Comparison of ENCODE assay signal across 39 cellular contexts in genomic region chr14:50288146-50288545, GRCh38.
"Had no signal": no experiment of that assay in that cellular context is flagged by ENCODE, and none has a peak within 500 bp of the region (broad histone marks: within the 10 kb centered on the region; RNA-seq: fewer than 3 reads in every experiment).

No MANE protein-coding gene starts in this region.

- H3K4me3 Mint-ChIP-seq: activated naive CD4-positive, alpha-beta T cell treated with anti-CD3 and anti-CD28 coated beads for 36 hours; activated naive CD4-positive, alpha-beta T cell treated with anti-CD3 and anti-CD28 coated beads, Interleukin-2, amount 10 ng/mL, durations not matched to agents 7 days and 5 days; activated naive CD4-positive, alpha-beta T cell treated with anti-CD3 and anti-CD28 coated beads, Interleukin-2, amount 50 U/mL, for 24 hours; activated naive CD8-positive, alpha-beta T cell; activated naive CD8-positive, alpha-beta T cell treated with anti-CD3 and anti-CD28 coated beads for 36 hours; activated naive CD8-positive, alpha-beta T cell treated with anti-CD3 and anti-CD28 coated beads, Interleukin-2, amount 10 ng/mL, durations not matched to agents 7 days and 5 days; activated naive CD8-positive, alpha-beta T cell treated with anti-CD3 and anti-CD28 coated beads, Interleukin-2, amount 50 U/mL, for 24 hours; activated T-cell treated with anti-CD3 and anti-CD28 coated beads, Interleukin-2, amount 50 U/mL, for 24 hours; activated T-cell treated with anti-CD3 and anti-CD28 coated beads, Interleukin-2, amount 50 U/mL, for 4 hours; activated T-cell treated with anti-CD3 and anti-CD28 coated beads, Interleukin-2, amount 50 U/mL, for 72 hours; activated T-helper 1 cell treated with anti-CD3 and anti-CD28 coated beads, Interleukin-12 subunit alpha, Interleukin-12 subunit beta, Interleukin-2, Interleukin-4 antibody, amounts not matched to agents 30 ng/mL and 10 ng/mL and 1 ng/mL, durations not matched to agents 14 hours and 24 hours and 36 hours; activated T-helper 17 cell treated with anti-CD3 and anti-CD28 coated beads, Interleukin-2, amount 50 U/mL, for 72 hours; brain; central memory CD8-positive, alpha-beta T cell had no signal

- H3K27ac Mint-ChIP-seq: activated naive CD4-positive, alpha-beta T cell treated with anti-CD3 and anti-CD28 coated beads for 36 hours; activated naive CD4-positive, alpha-beta T cell treated with anti-CD3 and anti-CD28 coated beads, Interleukin-2, amount 10 ng/mL, durations not matched to agents 7 days and 5 days; activated naive CD4-positive, alpha-beta T cell treated with anti-CD3 and anti-CD28 coated beads, Interleukin-2, amount 50 U/mL, for 24 hours; activated naive CD4-positive, alpha-beta T cell treated with anti-CD3 and anti-CD28 coated beads, Interleukin-2, amount 50 U/mL, for 72 hours; activated naive CD8-positive, alpha-beta T cell; activated naive CD8-positive, alpha-beta T cell treated with anti-CD3 and anti-CD28 coated beads for 36 hours; activated naive CD8-positive, alpha-beta T cell treated with anti-CD3 and anti-CD28 coated beads, Interleukin-2, amount 10 ng/mL, durations not matched to agents 7 days and 5 days; activated naive CD8-positive, alpha-beta T cell treated with anti-CD3 and anti-CD28 coated beads, Interleukin-2, amount 50 U/mL, for 24 hours; activated T-cell treated with anti-CD3 and anti-CD28 coated beads, Interleukin-2, amount 50 U/mL, for 24 hours; activated T-cell treated with anti-CD3 and anti-CD28 coated beads, Interleukin-2, amount 50 U/mL, for 72 hours; activated T-helper 1 cell treated with anti-CD3 and anti-CD28 coated beads, Interleukin-12 subunit alpha, Interleukin-12 subunit beta, Interleukin-2, Interleukin-4 antibody, amounts not matched to agents 30 ng/mL and 10 ng/mL and 1 ng/mL, durations not matched to agents 14 hours and 24 hours and 36 hours; activated T-helper 17 cell treated with anti-CD3 and anti-CD28 coated beads, Interleukin-2, amount 50 U/mL, for 72 hours; activated T-helper 2 cell treated with anti-CD3 and anti-CD28 coated beads, Interferon-gamma antibody, Interleukin-2, Interleukin-4, amounts not matched to agents 10 μg/mL and 5 μg/mL and 100 μg/mL, durations not matched to agents 14 hours and 24 hours and 36 hours; brain had no signal

- H3K4me1 Mint-ChIP-seq: activated naive CD4-positive, alpha-beta T cell treated with anti-CD3 and anti-CD28 coated beads, Interleukin-2, amount 10 ng/mL, durations not matched to agents 7 days and 5 days; activated naive CD4-positive, alpha-beta T cell treated with anti-CD3 and anti-CD28 coated beads, Interleukin-2, amount 50 U/mL, for 24 hours; activated naive CD8-positive, alpha-beta T cell treated with anti-CD3 and anti-CD28 coated beads for 36 hours; activated naive CD8-positive, alpha-beta T cell treated with anti-CD3 and anti-CD28 coated beads, Interleukin-2, amount 10 ng/mL, durations not matched to agents 7 days and 5 days; activated naive CD8-positive, alpha-beta T cell treated with anti-CD3 and anti-CD28 coated beads, Interleukin-2, amount 50 U/mL, for 24 hours; activated T-helper 17 cell treated with anti-CD3 and anti-CD28 coated beads, Interleukin-2, amount 50 U/mL, for 72 hours; brain; central memory CD8-positive, alpha-beta T cell had no signal

- H3K9me3 ChIP-seq: adrenal gland, ascending aorta, body of pancreas, breast epithelium had no signal

- H3K27ac ChIP-seq: adrenal gland, ascending aorta, body of pancreas, breast epithelium, cardiac muscle cell had no signal

- H3K9me3 Mint-ChIP-seq: activated naive CD4-positive, alpha-beta T cell treated with anti-CD3 and anti-CD28 coated beads for 36 hours; activated naive CD4-positive, alpha-beta T cell treated with anti-CD3 and anti-CD28 coated beads, Interleukin-2, amount 10 ng/mL, durations not matched to agents 7 days and 5 days; activated naive CD4-positive, alpha-beta T cell treated with anti-CD3 and anti-CD28 coated beads, Interleukin-2, amount 50 U/mL, for 24 hours; activated naive CD4-positive, alpha-beta T cell treated with anti-CD3 and anti-CD28 coated beads, Interleukin-2, amount 50 U/mL, for 72 hours; activated naive CD8-positive, alpha-beta T cell treated with anti-CD3 and anti-CD28 coated beads for 36 hours; activated naive CD8-positive, alpha-beta T cell treated with anti-CD3 and anti-CD28 coated beads, Interleukin-2, amount 10 ng/mL, durations not matched to agents 7 days and 5 days; activated naive CD8-positive, alpha-beta T cell treated with anti-CD3 and anti-CD28 coated beads, Interleukin-2, amount 50 U/mL, for 24 hours; activated T-cell treated with anti-CD3 and anti-CD28 coated beads, Interleukin-2, amount 50 U/mL, for 24 hours; activated T-cell treated with anti-CD3 and anti-CD28 coated beads, Interleukin-2, amount 50 U/mL, for 4 hours; activated T-cell treated with anti-CD3 and anti-CD28 coated beads, Interleukin-2, amount 50 U/mL, for 72 hours; activated T-helper 1 cell treated with anti-CD3 and anti-CD28 coated beads, Interleukin-12 subunit alpha, Interleukin-12 subunit beta, Interleukin-2, Interleukin-4 antibody, amounts not matched to agents 30 ng/mL and 10 ng/mL and 1 ng/mL, durations not matched to agents 14 hours and 24 hours and 36 hours; activated T-helper 17 cell treated with anti-CD3 and anti-CD28 coated beads, Interleukin-2, amount 50 U/mL, for 72 hours; activated T-helper 2 cell treated with anti-CD3 and anti-CD28 coated beads, Interferon-gamma antibody, Interleukin-2, Interleukin-4, amounts not matched to agents 10 μg/mL and 5 μg/mL and 100 μg/mL, durations not matched to agents 14 hours and 24 hours and 36 hours; central memory CD8-positive, alpha-beta T cell had no signal

- FAIRE-seq: astrocyte, bronchial epithelial cell had no signal

- H3K27me3 Mint-ChIP-seq: activated naive CD4-positive, alpha-beta T cell treated with anti-CD3 and anti-CD28 coated beads, Interleukin-2, amount 10 ng/mL, durations not matched to agents 7 days and 5 days; activated naive CD4-positive, alpha-beta T cell treated with anti-CD3 and anti-CD28 coated beads, Interleukin-2, amount 50 U/mL, for 24 hours; activated naive CD8-positive, alpha-beta T cell; activated naive CD8-positive, alpha-beta T cell treated with anti-CD3 and anti-CD28 coated beads for 36 hours; activated naive CD8-positive, alpha-beta T cell treated with anti-CD3 and anti-CD28 coated beads, Interleukin-2, amount 10 ng/mL, durations not matched to agents 7 days and 5 days; activated naive CD8-positive, alpha-beta T cell treated with anti-CD3 and anti-CD28 coated beads, Interleukin-2, amount 50 U/mL, for 24 hours; activated T-cell treated with anti-CD3 and anti-CD28 coated beads, Interleukin-2, amount 50 U/mL, for 24 hours; activated T-helper 17 cell treated with anti-CD3 and anti-CD28 coated beads, Interleukin-2, amount 50 U/mL, for 72 hours; central memory CD8-positive, alpha-beta T cell had no signal

- H3K4me3 ChIP-seq: adrenal gland, ascending aorta, body of pancreas, breast epithelium, cardiac muscle cell had no signal

- DNase-seq: activated effector memory CD4-positive, alpha-beta T cell treated with anti-CD3 and anti-CD28 coated beads, Interleukin-2, amount 50 U/mL, for 16 hours; activated effector memory CD4-positive, alpha-beta T cell treated with Interleukin-2 at 50 U/mL for 16 hours; activated gamma-delta T cell; activated gamma-delta T cell treated with Interleukin-2 at 50 U/mL for 16 hours; activated naive CD4-positive, alpha-beta T cell; activated naive CD4-positive, alpha-beta T cell treated with anti-CD3 and anti-CD28 coated beads for 36 hours; activated naive CD4-positive, alpha-beta T cell treated with anti-CD3 and anti-CD28 coated beads, Interleukin-2, amount 10 ng/mL, durations not matched to agents 7 days and 5 days; activated naive CD4-positive, alpha-beta T cell treated with anti-CD3 and anti-CD28 coated beads, Interleukin-2, amount 50 U/mL, for 16 hours; activated naive CD4-positive, alpha-beta T cell treated with Interleukin-2 at 50 U/mL for 16 hours; activated naive CD8-positive, alpha-beta T cell treated with anti-CD3 and anti-CD28 coated beads for 36 hours; activated naive CD8-positive, alpha-beta T cell treated with anti-CD3 and anti-CD28 coated beads, Interleukin-2, amount 10 ng/mL, durations not matched to agents 7 days and 5 days; activated naive CD8-positive, alpha-beta T cell treated with anti-CD3 and anti-CD28 coated beads, Interleukin-2, amount 50 U/mL, for 24 hours; activated T-cell treated with anti-CD3 and anti-CD28 coated beads for 4 hours; activated T-cell treated with anti-CD3 and anti-CD28 coated beads, Interleukin-2, amount 50 U/mL, for 1 hour; activated T-cell treated with anti-CD3 and anti-CD28 coated beads, Interleukin-2, amount 50 U/mL, for 24 hours; activated T-cell treated with anti-CD3 and anti-CD28 coated beads, Interleukin-2, amount 50 U/mL, for 4 hours; activated T-cell treated with anti-CD3 and anti-CD28 coated beads, Interleukin-2, amount 50 U/mL, for 48 hours; activated T-cell treated with anti-CD3 and anti-CD28 coated beads, Interleukin-2, amount 50 U/mL, for 72 hours; adrenal gland; amniotic stem cell; amygdala; anterior cingulate cortex; aorta; body of pancreas; caudate nucleus; cerebellar nuclear complex had no signal

- H3K27me3 ChIP-seq: adrenal gland, ascending aorta, body of pancreas, breast epithelium, cardiac muscle cell had no signal

- ATAC-seq: activated naive CD4-positive, alpha-beta T cell treated with anti-CD3 and anti-CD28 coated beads, Interleukin-2, amount 50 U/mL, for 72 hours; activated naive CD8-positive, alpha-beta T cell treated with anti-CD3 and anti-CD28 coated beads, Interleukin-2, amount 50 U/mL, for 24 hours; activated T-cell treated with anti-CD3 and anti-CD28 coated beads, Interleukin-2, amount 50 U/mL, for 4 hours; activated T-cell treated with anti-CD3 and anti-CD28 coated beads, Interleukin-2, amount 50 U/mL, for 72 hours; activated T-helper 17 cell treated with anti-CD3 and anti-CD28 coated beads, Interleukin-2, amount 50 U/mL, for 72 hours; body of pancreas had no signal

- H3K4me1 ChIP-seq: adrenal gland, ascending aorta, body of pancreas, breast epithelium had no signal

- H3K36me3 ChIP-seq: adrenal gland, breast epithelium, cardiac muscle cell had no signal

- H3K36me3 Mint-ChIP-seq: activated naive CD4-positive, alpha-beta T cell treated with anti-CD3 and anti-CD28 coated beads, Interleukin-2, amount 50 U/mL, for 72 hours had no signal
